32 cellular contexts compared by ENCODE assay signal in genomic region chr6:1257778-1258177, GRCh38.
"Had no signal": no experiment of that assay in that cellular context is flagged by ENCODE, and none has a peak within 500 bp of the region (broad histone marks: within the 10 kb centered on the region; RNA-seq: fewer than 3 reads in every experiment).

No MANE protein-coding gene starts in this region.

- H3K9me3 ChIP-seq: Peyer's patch, SJSA1, SK-N-SH had no signal

- H3K27me3 ChIP-seq: Peyer's patch, SJSA1 had no signal

- H3K4me3 ChIP-seq: Peyer's patch, SJSA1 had no signal

- H3K36me3 ChIP-seq: Peyer's patch, SJSA1 had no signal

- H3K4me1 ChIP-seq: Peyer's patch, SJSA1 had no signal

- H3K9ac ChIP-seq: SK-N-SH had no signal

- H3K4me2 ChIP-seq: SK-N-SH had no signal

- DNase-seq: Karpas-422, NCI-H1048, NCI-H1092 treated with DMSO at 0.1 percent for 48 hours, NCI-H1105 treated with DMSO at 0.1 percent for 48 hours, NCI-H1417, NCI-H1436, NCI-H146, NCI-H1694, NCI-H187, NCI-H1930, NCI-H2029 treated with DMSO at 0.1 percent for 48 hours, NCI-H2081 treated with DMSO at 0.1 percent for 48 hours, NCI-H2107, NCI-H2171, NCI-H226, NCI-H446 treated with DMSO at 0.1 percent for 48 hours, NCI-H510A, NCI-H524, NCI-H526, NCI-H69, NCI-H748 treated with DMSO at 0.1 percent for 48 hours, NCI-H82, OCI-M1, PC-3, Peyer's patch, Right ventricle myocardium superior, RPMI8226, SHP77 treated with DMSO at 0.1 percent for 48 hours, SK-N-SH, SW 1271, T-helper 1 cell had no signal

- H3K27ac ChIP-seq: Peyer's patch, SJSA1 had no signal

- ATAC-seq: PC-3 had no signal
